Comparison of ENCODE assay signal across 8 cellular contexts in the genomic region with DNA sequence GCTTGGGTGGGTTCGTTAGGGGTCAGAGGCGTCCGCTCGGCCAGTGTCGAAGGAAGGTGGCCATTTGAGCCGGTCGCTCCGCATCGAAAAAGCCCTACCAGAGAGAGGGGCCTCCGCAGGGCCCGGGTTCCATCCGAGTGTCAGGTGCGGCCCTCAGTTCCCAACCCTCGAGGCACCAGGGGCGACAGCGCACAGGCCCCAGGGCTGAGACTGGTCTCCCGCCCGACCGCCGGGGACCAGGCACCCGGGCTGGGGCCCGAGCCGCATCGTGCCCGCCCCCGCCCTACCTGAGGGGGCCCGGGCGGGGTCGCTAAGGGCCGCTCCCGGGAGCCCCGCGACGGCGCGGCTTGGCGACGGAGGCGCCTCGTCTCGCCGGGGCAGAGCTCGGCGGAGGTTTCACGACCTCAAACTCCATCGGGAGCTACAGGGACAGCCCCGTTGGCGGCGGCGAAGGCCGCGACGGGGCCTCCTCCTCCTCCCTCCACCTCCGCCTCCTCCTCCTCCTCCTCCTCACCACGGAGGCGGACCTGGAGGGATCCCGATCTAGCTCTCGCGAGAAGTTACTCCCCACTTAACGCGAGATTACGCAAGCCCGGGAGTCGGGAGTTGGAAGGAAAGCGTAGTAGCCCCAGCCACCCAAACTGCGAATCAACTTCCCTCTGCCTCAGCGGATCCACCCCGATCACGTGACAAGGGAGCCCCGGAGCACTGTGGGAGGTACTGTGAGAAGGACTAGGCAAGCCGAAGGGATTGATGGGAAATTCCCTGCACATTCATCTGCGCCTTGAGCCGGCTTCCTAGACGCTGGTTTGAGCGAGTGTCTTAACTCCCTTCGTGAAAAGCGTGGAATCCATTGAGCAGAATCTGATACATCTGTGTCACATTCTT. TPM values are rescaled to one million over a fixed set of nuclear protein-coding genes. Genes with fewer than 3 reads are reported as not detected.
DNase-seq lines count a peak whose midpoint lies in the region; ATAC-seq lines count a peak whose summit lies in the region.

Gene RC3H2, minus strand, starts transcription at position 537 of the 888 bp plus-strand sequence. CDS start 7,850 bp downstream, outside the sequence.

- H3K9ac ChIP-seq in rectal smooth muscle tissue (ENCODE audit: low read length): peak within 1 kb of the TSS; percentile 88

- ATAC-seq in GM18508 (IDR thresholded peaks at IDR 0.05; ENCODE audit: insufficient read depth, unreplicated experiment) (peak; percentile 65), HG03025 (IDR thresholded peaks at IDR 0.05; ENCODE audit: low FRiP score, unreplicated experiment) (peak; percentile 79), aorta (ENCODE audit: low FRiP score) (peak; percentile 100)

- H3K4me3 ChIP-seq in rectal smooth muscle tissue (ENCODE audit: low read length): peak within 1 kb of the TSS; percentile 90
- peak within 1 kb of the TSS; percentile 87 to 90 for H3K4me3 ChIP-seq in aorta (ENCODE audit: low read length in 2 of 2)

- WGBS in aorta, 2 donors: 0 to 1% methylated on average over 71 to 77 of the region's 77 CpGs

- H3K36me3 ChIP-seq in rectal smooth muscle tissue (ENCODE audit: control insufficient read depth, insufficient read depth, low read length) (no peaks in the 10 kb centered on the region), aorta (ENCODE audit: control insufficient read depth in 1 of 2, insufficient read depth in 2 of 2, low read length in 1 of 2) (no peaks in the 10 kb centered on the region)

- no peaks in the 10 kb centered on the region for H3K27me3 ChIP-seq in rectal smooth muscle tissue (ENCODE audit: control insufficient read depth, insufficient read depth, low read length)
- H3K27me3 ChIP-seq in aorta (ENCODE audit: control insufficient read depth in 1 of 2, insufficient read depth in 2 of 2, low read length in 1 of 2): no peaks in the 10 kb centered on the region

- intact Hi-C loops in aorta (cut with DNase I): loop anchor here (5.0 kb wide), 2 partner anchors 37 to 87 kb away; partner anchors contain the start of gene RABGAP1 (in 1 of the 2)

- DNase-seq in NCI-H2081 (lab: John Stamatoyannopoulos, UW): peak; percentile 100
- DNase-seq in T1000 (lab: John Stamatoyannopoulos, UW): peak; percentile 98
- DNase-seq in astrocyte of the hippocampus (ENCODE audit: low read depth, low spot score): peak; percentile 100
- peak; percentile 92 for DNase-seq in hepatic stellate cell (ENCODE audit: low spot score)
- peak; percentile 99 for DNase-seq in aorta

- H3K9me3 ChIP-seq in aorta (ENCODE audit: control insufficient read depth, low read length): no peaks in the 10 kb centered on the region

- H3K4me1 ChIP-seq in rectal smooth muscle tissue (ENCODE audit: control insufficient read depth, insufficient read depth, low read length) (peaks cover 15% of the 10 kb centered on the region), aorta (ENCODE audit: control insufficient read depth in 1 of 2, insufficient read depth in 2 of 2, low read length in 2 of 2) (no peaks in the 10 kb centered on the region)

- peak within 1 kb of the TSS; percentile 95 for H3K27ac ChIP-seq in rectal smooth muscle tissue (ENCODE audit: low read depth, low read length)
- H3K27ac ChIP-seq in aorta (ENCODE audit: low read depth in 1 of 2, low read length in 2 of 2): peak within 1 kb of the TSS; percentile 64 to 83

RNA-seq across cellular contexts. Expression of gene RC3H2, which starts in this region (rescaled TPM):
- 10 to 100 TPM; 52.7 to 54.1 TPM for total RNA-seq in aorta
- polyA plus RNA-seq in aorta: 10 to 100 TPM; 10.8 to 14.9 TPM

Comparison
In these comparisons a context has a peak if more than half of its experiments do, and no peak if none do; other contexts are left out.
1. Peak in every context shown above with its lines: DNase-seq, ATAC-seq, H3K4me3 ChIP-seq and H3K27ac ChIP-seq.